Comparison of ENCODE assay signal across 23 cellular contexts in the genomic region with DNA sequence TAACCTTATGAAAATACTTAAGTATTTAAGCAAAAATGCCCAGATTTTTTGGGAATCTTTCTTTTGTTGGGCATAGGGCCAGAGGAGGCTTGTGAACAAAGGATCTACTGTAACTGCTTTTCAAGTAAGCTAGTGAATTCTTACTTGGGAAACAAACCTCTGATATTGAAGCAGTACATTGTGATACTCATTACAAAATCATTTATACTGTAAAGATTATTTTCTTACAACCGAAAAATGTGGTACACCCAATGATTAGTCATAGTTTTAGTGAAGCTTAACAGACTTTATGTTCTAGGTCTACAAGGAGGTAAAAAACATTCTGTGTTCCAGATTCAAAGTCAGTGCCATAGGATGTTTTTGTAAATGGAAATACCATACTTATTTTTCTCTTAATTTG.
DNase-seq lines count a peak whose midpoint lies in the region; ATAC-seq and TF ChIP-seq lines count a peak whose summit lies in the region.
"Had no signal": no experiment of that assay in that cellular context is flagged by ENCODE, and none has a peak within 500 bp of the region (broad histone marks: within the 10 kb centered on the region; RNA-seq: fewer than 3 reads in every experiment).

No MANE protein-coding gene starts in this region.

- no peak for TF ChIP-seq CTCF in kidney epithelial cell (IDR thresholded peaks at IDR 0.05; ENCODE audit: insufficient read depth, low read length, poor library complexity, severe bottlenecking)
- no peak for TF ChIP-seq CTCF in GM20000 (IDR thresholded peaks at IDR 0.05; ENCODE audit: extremely low read depth, missing control alignments)

- H3K4me3 ChIP-seq in kidney epithelial cell (ENCODE audit: low read depth, low read length): no peak overlapping the region
- H3K4me3 ChIP-seq: body of pancreas, left ventricle myocardium inferior, smooth muscle cell had no signal

- no peaks in the 10 kb centered on the region for H3K36me3 ChIP-seq in kidney epithelial cell (ENCODE audit: control insufficient read depth, insufficient read depth, low read length)
- H3K36me3 ChIP-seq: left ventricle myocardium inferior had no signal

- no peak for ATAC-seq in HG02884 (IDR thresholded peaks at IDR 0.05; ENCODE audit: unreplicated experiment)
- ATAC-seq: body of pancreas; HepG2; stimulated activated naive CD8-positive, alpha-beta T cell treated with anti-CD3 and anti-CD28 coated beads, Interleukin-15, amount 100 ng/mL, for 72 hours had no signal

- DNase-seq in EH (ENCODE audit: low read depth): peak; percentile 39
- peak; percentile 81 for DNase-seq in LHCN-M2 (ENCODE audit: low read depth)
- peak; percentile 28 for DNase-seq in cerebellar cortex (ENCODE audit: low spot score)
- peak; percentile 9 for DNase-seq in kidney epithelial cell (ENCODE audit: low read depth)
- DNase-seq in GM20000 (ENCODE audit: low spot score): no peak
- DNase-seq in T-helper 2 cell: no peak
- DNase-seq in DMS79 treated with DMSO at 0.1 percent for 48 hours (lab: John Stamatoyannopoulos, UW): no peak
- DNase-seq: activated CD4-positive, CD25-positive, alpha-beta regulatory T cell treated with anti-CD3 and anti-CD28 coated beads, Interleukin-2, amount 50 U/mL, for 72 hours; activated naive CD4-positive, alpha-beta T cell treated with anti-CD3 and anti-CD28 coated beads, Interleukin-2, amount 10 ng/mL, durations not matched to agents 7 days and 5 days; activated T-cell treated with anti-CD3 and anti-CD28 coated beads, Interleukin-2, amount 50 U/mL, for 48 hours; body of pancreas; CD4-positive, alpha-beta memory T cell; left ventricle myocardium inferior; NCI-H1417; NCI-H2107; NCI-H524 treated with DMSO at 0.1 percent for 48 hours; stimulated activated CD4-positive, alpha-beta T cell treated with anti-CD3 and anti-CD28 coated beads, Interleukin-4, amount 100 ng/mL, for 24 hours; stimulated activated naive CD8-positive, alpha-beta T cell treated with anti-CD3 and anti-CD28 coated beads, Interleukin-15, amount 100 ng/mL, for 72 hours; SW 1271; trophoblast cell had no signal

- no peaks in the 10 kb centered on the region for H3K27me3 ChIP-seq in kidney epithelial cell (ENCODE audit: control insufficient read depth, insufficient read depth, low read length)
- H3K27me3 ChIP-seq: body of pancreas had no signal

Comparison
In these comparisons a context has a peak if more than half of its experiments do, and no peak if none do; other contexts are left out.
1. DNase-seq: peak in EH (single experiment), LHCN-M2 (single experiment), cerebellar cortex (single experiment) and kidney epithelial cell (single experiment); none in GM20000 (single experiment), T-helper 2 cell (0 of 5) and DMS79 treated with DMSO at 0.1 percent for 48 hours (single experiment).